Comparison of ENCODE assay signal across 9 cellular contexts in genomic region chr1:32426489-32427255, GRCh38. TPM values are rescaled to one million over a fixed set of nuclear protein-coding genes. Genes with fewer than 3 reads are reported as not detected.
DNase-seq lines count a peak whose midpoint lies in the region; ATAC-seq and TF ChIP-seq lines count a peak whose summit lies in the region.
"Had no signal": no experiment of that assay in that cellular context is flagged by ENCODE, and none has a peak within 500 bp of the region (broad histone marks: within the 10 kb centered on the region; RNA-seq: fewer than 3 reads in every experiment).

No MANE protein-coding gene starts in this region.

- peaks cover 22% of the 10 kb centered on the region for H3K4me1 ChIP-seq in GM23338 (ENCODE audit: insufficient read depth)
- no peaks in the 10 kb centered on the region for H3K4me1 ChIP-seq in PC-3 (ENCODE audit: insufficient read depth, low read length)

- H3K27me3 Mint-ChIP-seq in GM23338 (ENCODE audit: insufficient read depth, low read depth, poor library complexity) (no peaks in the 10 kb centered on the region), chondrocyte (ENCODE audit: low read depth) (peaks cover 25% of the 10 kb centered on the region)

- ATAC-seq in GM23338 (peak; percentile 92), PC-3 (peak; percentile 71)

- 0 out of 2 replicates have a peak, but pooled peaks cover 3% of the 10 kb centered on the region for H3F3A ChIP-seq in GM23338 (replicated peaks; ENCODE audit: low read depth)
- H3F3A ChIP-seq in PC-3 (ENCODE audit: low read length, unreplicated experiment) = no peaks in the 10 kb centered on the region

- TF ChIP-seq CTCF in GM23338 (conservative IDR thresholded peaks at IDR 0.05; ENCODE audit: low read depth in 2 of 2) = no peak
- TF ChIP-seq CTCF in PC-3 (conservative IDR thresholded peaks at IDR 0.05; ENCODE audit: low read depth, low read length) = no peak
- TF ChIP-seq CTCF in chondrocyte (IDR thresholded peaks at IDR 0.05) = no peak

- no peaks in the 10 kb centered on the region for H3K9me3 ChIP-seq in PC-3 (ENCODE audit: low read length)

- POLR2A ChIA-PET in PC-3 (lab: Charles Lee; ENCODE audit: unreplicated experiment) = interaction anchor here (0.6 kb wide), 1 partner anchor 12 kb away, joined by 3 read pairs; no protein-coding TSS in a partner anchor

- H3K79me2 ChIP-seq in GM23338 (replicated peaks; ENCODE audit: insufficient read depth) = no peaks in the 10 kb centered on the region
- no peaks in the 10 kb centered on the region for H3K79me2 ChIP-seq in PC-3 (ENCODE audit: low read length)

- CTCF ChIA-PET in PC-3 (lab: Charles Lee) = no interaction called here

- no peak overlapping the region for H3K9ac ChIP-seq in PC-3 (ENCODE audit: low read length)

- H3K36me3 Mint-ChIP-seq in GM23338 (ENCODE audit: low read depth) (peaks cover 5% of the 10 kb centered on the region; the same call in 1 of the 3 replicates), chondrocyte (ENCODE audit: low read depth) (no peaks in the 10 kb centered on the region)

- H3K4me3 Mint-ChIP-seq in GM23338 (no peak overlapping the region), chondrocyte (ENCODE audit: unreplicated experiment) (no peak overlapping the region)

- peaks cover 2% of the 10 kb centered on the region; the same call in 1 of the 2 replicates for H3K27me3 ChIP-seq in GM23338 (ENCODE audit: insufficient read depth)
- H3K27me3 ChIP-seq in PC-3 (ENCODE audit: low read length) = peaks cover 26% of the 10 kb centered on the region

- BruUV-seq in PC-3 (replicated peaks; lab: Mats Ljungman, UMichigan) = no TSS peak

- H2AFZ ChIP-seq in GM23338 (peak overlapping the region; percentile 86), PC-3 (ENCODE audit: low read length) (peak overlapping the region; percentile 30; the same call in 1 of the 2 replicates)

- H3K9me2 ChIP-seq in GM23338 (ENCODE audit: insufficient read depth) (peaks cover 4% of the 10 kb centered on the region; the same call in 1 of the 2 replicates), PC-3 (replicated peaks; ENCODE audit: low read length) (no peaks in the 10 kb centered on the region)

- H4K20me1 ChIP-seq in GM23338 (replicated peaks; ENCODE audit: insufficient read depth) (no peaks in the 10 kb centered on the region), PC-3 (ENCODE audit: low read length) (no peaks in the 10 kb centered on the region)

- H3K4me2 ChIP-seq in GM23338 (peak overlapping the region; percentile 80), PC-3 (ENCODE audit: low read length) (peak overlapping the region; percentile 74)

- peak overlapping the region; percentile 52 for H3K4me3 ChIP-seq in GM23338
- peak overlapping the region; percentile 36 for H3K4me3 ChIP-seq in PC-3 (ENCODE audit: low read length)
- peak overlapping the region; percentile 37 for H3K4me3 ChIP-seq in skeletal muscle cell (ENCODE audit: low read depth, low read length)

- H3K27ac Mint-ChIP-seq in GM23338 = no peak overlapping the region
- H3K27ac Mint-ChIP-seq in chondrocyte (ENCODE audit: unreplicated experiment) = no peak overlapping the region

- no peak overlapping the region for H3K27ac ChIP-seq in GM23338 (ENCODE audit: low read depth)
- H3K27ac ChIP-seq in PC-3 (ENCODE audit: low read length) = no peak overlapping the region

- H3K4me1 Mint-ChIP-seq in GM23338 = peaks cover 14% of the 10 kb centered on the region
- no peaks in the 10 kb centered on the region for H3K4me1 Mint-ChIP-seq in chondrocyte (ENCODE audit: low read depth)

- DNase-seq in GM23338 (ENCODE audit: low spot score) (peak; percentile 87), PC-3 (peak; percentile 17), germinal center (ENCODE audit: low spot score) (peak; percentile 40), skeletal muscle cell (ENCODE audit: low read depth) (no peak), RKO (ENCODE audit: low spot score) (no peak), NCI-H2081 treated with DMSO at 0.1 percent for 48 hours (lab: John Stamatoyannopoulos, UW) (no peak), chondrocyte (ENCODE audit: low spot score) (no peak)
- DNase-seq in activated CD4-positive, alpha-beta T cell treated with anti-CD3 and anti-CD28 coated beads, Interleukin-2, amount 50 U/mL, for 4 hours = no peak
- DNase-seq: NCI-H2081 had no signal

- intact Hi-C loops in PC-3 (cut with micrococcal nuclease) = no loop called here

- H3K36me3 ChIP-seq in GM23338 (ENCODE audit: insufficient read depth) = no peaks in the 10 kb centered on the region
- no peaks in the 10 kb centered on the region for H3K36me3 ChIP-seq in PC-3 (ENCODE audit: low read depth, low read length)

- H3K9me3 Mint-ChIP-seq in GM23338 = peaks cover 3% of the 10 kb centered on the region; the same call in 1 of the 3 replicates
- H3K9me3 Mint-ChIP-seq in chondrocyte (ENCODE audit: low read depth) = no peaks in the 10 kb centered on the region

TF ChIP-seq in GM23338, 12 proteins besides CTCF, POLR2A, EP300 and RAD21 (continues in another document):
- TF ChIP-seq EZH2 (IDR thresholded peaks at IDR 0.05; ENCODE audit: low read depth, unreplicated experiment) = no peak
- no peak for TF ChIP-seq REST (IDR thresholded peaks at IDR 0.05; ENCODE audit: unreplicated experiment)

RNA-seq across cellular contexts. Expression of gene BSDC1, which starts 32.4 kb away (rescaled TPM):
- total RNA-seq in GM23338 (2014; rRNA removed; shearing (Covaris generic)) = 50.7 and 55.8 TPM in 2 replicates
- polyA plus RNA-seq in GM23338 (2016; fragmentation: Nextera tagmentation; extraction: Ambion mirVana) = 22.7 and 24.9 TPM in 2 replicates
- total RNA-seq in PC-3 (2014; rRNA removed) = 59.8 and 68.5 TPM in 2 replicates
- 56.6 to 67.0 TPM (median 57.6 TPM) in 3 replicates for total RNA-seq in chondrocyte

RNA-seq across cellular contexts. Expression of gene ZBTB8B, which starts 38.2 kb away (rescaled TPM):
- 3.8 and 4.2 TPM in 2 replicates for total RNA-seq in GM23338 (2014; rRNA removed; shearing (Covaris generic))
- 0.95 and 1.1 TPM in 2 replicates for polyA plus RNA-seq in GM23338 (2016; fragmentation: Nextera tagmentation; extraction: Ambion mirVana)
- total RNA-seq in PC-3 (2014; rRNA removed) (0.22 and 0.23 TPM in 2 replicates), chondrocyte (0.30 to 0.53 TPM (median 0.33 TPM) in 3 replicates)

Comparison
In these comparisons a context has a peak if more than half of its experiments do, and no peak if none do; other contexts are left out.
1. DNase-seq: peak in GM23338 (single experiment), PC-3 (single experiment) and germinal center (single experiment); none in skeletal muscle cell (single experiment), RKO (single experiment), NCI-H2081 treated with DMSO at 0.1 percent for 48 hours (single experiment), chondrocyte (single experiment) and activated CD4-positive, alpha-beta T cell treated with anti-CD3 and anti-CD28 coated beads, Interleukin-2, amount 50 U/mL, for 4 hours (0 of 2).
2. Peak in every context shown above with its lines, with median percentiles within 50 percentile points of each other: H3K4me3 ChIP-seq.